8 cellular contexts compared by ENCODE assay signal in the genomic region with DNA sequence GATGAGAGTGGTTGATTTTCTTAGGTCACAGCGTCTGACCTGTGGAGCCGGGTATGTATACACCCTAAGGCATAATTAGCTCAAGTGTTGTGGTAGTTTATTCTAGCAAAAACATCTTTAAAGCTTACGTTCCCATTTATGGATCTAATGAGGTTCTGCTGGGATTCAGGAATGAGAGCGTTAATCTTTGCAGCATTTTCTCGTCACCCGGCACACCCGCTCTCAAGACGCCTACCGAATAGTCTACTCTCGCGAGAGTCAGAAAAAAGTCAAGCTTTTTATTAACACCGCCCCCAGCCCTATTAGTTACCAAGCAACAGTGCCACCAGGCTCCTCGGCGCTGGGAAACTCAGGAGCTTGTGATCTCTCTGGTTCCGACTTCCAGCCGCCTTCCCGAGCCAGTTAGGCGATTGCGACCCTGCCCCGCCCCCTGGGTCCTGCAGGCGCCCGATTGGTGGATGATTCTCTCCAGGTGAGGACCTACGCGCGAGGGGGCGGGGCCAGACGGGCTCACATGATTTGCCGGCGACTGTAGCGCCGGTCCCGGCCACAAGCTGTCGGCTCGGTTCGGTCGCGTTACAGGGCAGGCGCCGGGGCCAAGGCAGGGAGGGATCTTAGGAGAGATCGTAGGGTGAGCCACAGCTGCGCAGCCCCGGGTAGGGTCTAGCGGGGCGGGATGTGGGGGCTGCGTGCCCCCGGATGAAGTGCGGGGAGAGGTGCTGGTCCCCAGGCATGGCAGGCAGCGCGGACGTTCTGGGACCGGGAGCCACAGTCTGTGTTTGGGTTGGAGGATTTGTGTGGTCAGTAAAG. TPM values are rescaled to one million over a fixed set of nuclear protein-coding genes. Genes with fewer than 3 reads are reported as not detected.
DNase-seq lines count a peak whose midpoint lies in the region; ATAC-seq and TF ChIP-seq lines count a peak whose summit lies in the region.

Gene PFKFB2, plus strand, starts transcription at position 540 of the 810 bp plus-strand sequence. CDS start 1,443 bp downstream, outside the sequence.

- peak within 1 kb of the TSS; percentile 37 to 83 (median 70) for H3K4me3 ChIP-seq in heart left ventricle
- peak within 1 kb of the TSS; percentile 72 for H3K4me3 ChIP-seq in parathyroid adenoma (ENCODE audit: low read depth, low read length)
- H3K4me3 ChIP-seq in tibial artery = peak within 1 kb of the TSS; percentile 61 to 70

- CTCF ChIA-PET in T-cell (lab: Charles Lee) = interaction anchor here (0.5 to 1.7 kb wide), 12 partner anchors 12 to 771 kb away, joined by 3 to 8 read pairs (median 3); partner anchors contain the start of gene IKBKE (in 1 of the 2)

- H3K4me3 Mint-ChIP-seq in T-cell = peak within 1 kb of the TSS; percentile 94 to 99 (median 99)

- peak; percentile 79 for ATAC-seq in HG02642 (IDR thresholded peaks at IDR 0.05; ENCODE audit: poor library complexity, unreplicated experiment)
- ATAC-seq in T-cell (replicated peaks in 1 of 4) = peak; percentile 89 to 92 (median 90)
- peak; percentile 85 to 93 (median 91) for ATAC-seq in heart left ventricle

- no peaks in the 10 kb centered on the region for H3K9me3 ChIP-seq in heart left ventricle
- no peaks in the 10 kb centered on the region for H3K9me3 ChIP-seq in parathyroid adenoma (ENCODE audit: control insufficient read depth, low read length)
- H3K9me3 ChIP-seq in tibial artery = no peaks in the 10 kb centered on the region

- H3K9me3 Mint-ChIP-seq in T-cell = no peaks in the 10 kb centered on the region

- WGBS in heart left ventricle, 4 donors = 0 to 1% (median 1%) methylated on average over 20 to 51 of the region's 51 CpGs

- no peak within 1 kb of the TSS for H3K9ac ChIP-seq in parathyroid adenoma

- H3K4me2 ChIP-seq in parathyroid adenoma (ENCODE audit: low read length) = peak within 1 kb of the TSS; percentile 89

- peaks cover 0 to 22% (median 16%) of the 10 kb centered on the region in 9 donors for H3K36me3 ChIP-seq in heart left ventricle
- H3K36me3 ChIP-seq in parathyroid adenoma (ENCODE audit: control insufficient read depth, insufficient read depth, low read length) = no peaks in the 10 kb centered on the region
- H3K36me3 ChIP-seq in tibial artery = peaks cover 6 to 15% (median 15%) of the 10 kb centered on the region in 3 donors

- H2AFZ ChIP-seq in parathyroid adenoma = peak within 1 kb of the TSS; percentile 95

- intact Hi-C loops in heart left ventricle (cut with DNase I) (loop anchor here in 1 of 10 donors (10.0 kb wide), 1 partner anchor 262 kb away; no protein-coding TSS in a partner anchor), tibial artery (cut with DNase I; ENCODE audit: low total_unique reads) (no loop called here)

- peaks cover 44 to 55% (median 50%) of the 10 kb centered on the region in 3 donors for H3K4me1 Mint-ChIP-seq in T-cell

- H3K27ac Mint-ChIP-seq in T-cell = peak within 1 kb of the TSS; percentile 85 to 96

- H3K27ac ChIP-seq in heart left ventricle (peak within 1 kb of the TSS; percentile 68 to 97 (median 92)), parathyroid adenoma (peak within 1 kb of the TSS; percentile 70), tibial artery (peak within 1 kb of the TSS; percentile 81 to 90)

- H3K27me3 ChIP-seq in heart left ventricle (no peaks in the 10 kb centered on the region), parathyroid adenoma (ENCODE audit: control insufficient read depth, insufficient read depth, low read length) (no peaks in the 10 kb centered on the region), tibial artery (no peaks in the 10 kb centered on the region)

- H3K36me3 Mint-ChIP-seq in T-cell = peaks cover 8% of the 10 kb centered on the region

- peak; percentile 96 for DNase-seq in NCI-H1417 treated with DMSO at 0.1 percent for 48 hours (lab: John Stamatoyannopoulos, UW)
- DNase-seq in T-cell = peak; percentile 88 to 98 (median 93)
- DNase-seq in amniotic stem cell (lab: John Stamatoyannopoulos, UW) = peak; percentile 93
- peak; percentile 96 to 98 (median 96) for DNase-seq in heart left ventricle
- peak; percentile 97 to 99 for DNase-seq in tibial artery

- no peaks in the 10 kb centered on the region for H3K79me2 ChIP-seq in parathyroid adenoma

- POLR2A ChIA-PET in T-cell (lab: Charles Lee) = interaction anchor here (0.6 to 1.2 kb wide), 6 partner anchors 18 to 289 kb away, joined by 3 to 4 read pairs (median 4); no protein-coding TSS in a partner anchor

- H3K4me1 ChIP-seq in heart left ventricle = peaks cover 0 to 80% (median 40%) of the 10 kb centered on the region in 12 donors
- H3K4me1 ChIP-seq in parathyroid adenoma = no peaks in the 10 kb centered on the region
- peaks cover 0 to 33% (median 22%) of the 10 kb centered on the region in 4 donors for H3K4me1 ChIP-seq in tibial artery

- peak; percentile 83 to 95 for TF ChIP-seq POLR2A in heart left ventricle (IDR thresholded peaks at IDR 0.05)

- TF ChIP-seq CTCF in GM12873 (IDR thresholded peaks at IDR 0.05; ENCODE audit: insufficient read depth, low read depth, low read length, missing control alignments) = peak; percentile 8
- peak in 5 of 12 donors; percentile 18 to 33 (median 22) for TF ChIP-seq CTCF in heart left ventricle (IDR thresholded peaks at IDR 0.05)
- TF ChIP-seq CTCF in parathyroid adenoma (IDR thresholded peaks at IDR 0.05) = no peak
- TF ChIP-seq CTCF in tibial artery (IDR thresholded peaks at IDR 0.05) = peak in 1 of 2 experiments; percentile 49

- no peaks in the 10 kb centered on the region for H3K27me3 Mint-ChIP-seq in T-cell

RNA-seq across cellular contexts. Expression of gene PFKFB2, which starts in this region (rescaled TPM):
- total RNA-seq in T-cell (1 to 10 TPM; 1.6 to 4.7 (median 3.2) TPM), heart left ventricle (100 to 1,000 TPM in 3 of 9 donors, 10 to 100 TPM in 6; 34.2 to 130 (median 64.0) TPM)
- polyA plus RNA-seq in heart left ventricle = 10 to 100 TPM; 16.0 to 45.7 TPM

Comparison
In these comparisons a context has a peak if more than half of its experiments do, and no peak if none do; other contexts are left out.
1. Peak in every context shown above with its lines: DNase-seq, ATAC-seq, H3K4me3 ChIP-seq and H3K27ac ChIP-seq.
2. RNA of gene PFKFB2 (total RNA-seq): 34.2 to 130 TPM in heart left ventricle; 1.6 to 4.7 TPM in T-cell; every median in the first group is over 4 times any median in the second.